Comparison of ENCODE assay signal across 1 cellular context in the genomic region with DNA sequence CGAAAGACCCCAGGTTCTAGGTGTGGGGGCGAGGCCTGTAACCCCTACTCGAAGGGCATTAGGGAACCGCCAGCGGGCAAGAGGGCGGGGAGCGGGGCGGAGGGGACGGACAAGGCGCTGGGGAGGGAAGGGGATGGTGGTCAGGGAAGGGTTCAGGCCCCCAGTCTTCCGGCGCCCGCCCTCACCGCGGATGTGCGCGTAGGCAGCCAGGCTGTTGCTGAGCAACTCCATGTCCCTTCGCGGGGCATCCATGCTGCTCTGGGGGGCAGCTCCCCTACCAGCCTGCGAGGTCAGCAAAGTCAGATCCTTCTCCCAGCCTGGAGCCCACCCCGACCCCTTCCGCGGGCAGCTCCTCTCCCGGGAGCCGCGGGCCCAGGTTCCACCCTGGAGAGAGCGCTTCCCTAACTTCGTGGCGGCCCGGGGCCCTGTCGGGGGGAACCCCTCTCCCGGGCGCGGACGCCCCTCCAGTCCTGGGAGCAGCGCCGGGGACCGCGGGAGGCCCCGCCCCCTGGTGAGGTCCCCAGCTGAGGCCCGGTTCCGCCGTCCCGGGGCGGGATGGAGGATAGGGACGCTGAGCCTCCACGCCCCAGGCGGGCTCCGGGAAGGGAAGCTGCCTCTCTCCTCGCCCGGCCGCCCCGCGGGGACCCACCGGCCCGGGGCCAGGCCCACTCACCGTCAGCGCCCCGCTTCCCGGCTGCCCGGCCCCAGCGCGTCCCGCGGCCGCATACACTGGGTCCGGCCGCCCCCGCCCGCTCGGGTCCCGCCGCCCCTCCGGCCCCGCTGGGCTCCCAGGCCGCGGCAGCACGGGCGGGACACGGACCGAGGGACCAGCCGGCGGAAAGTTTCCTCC.
TF ChIP-seq lines count a peak whose summit lies in the region.

No MANE protein-coding gene starts in this region.

TF ChIP-seq in K562, 482 proteins besides CTCF, POLR2A, EP300 and RAD21 (continued from another document):
- TF ChIP-seq, protein P1, sequence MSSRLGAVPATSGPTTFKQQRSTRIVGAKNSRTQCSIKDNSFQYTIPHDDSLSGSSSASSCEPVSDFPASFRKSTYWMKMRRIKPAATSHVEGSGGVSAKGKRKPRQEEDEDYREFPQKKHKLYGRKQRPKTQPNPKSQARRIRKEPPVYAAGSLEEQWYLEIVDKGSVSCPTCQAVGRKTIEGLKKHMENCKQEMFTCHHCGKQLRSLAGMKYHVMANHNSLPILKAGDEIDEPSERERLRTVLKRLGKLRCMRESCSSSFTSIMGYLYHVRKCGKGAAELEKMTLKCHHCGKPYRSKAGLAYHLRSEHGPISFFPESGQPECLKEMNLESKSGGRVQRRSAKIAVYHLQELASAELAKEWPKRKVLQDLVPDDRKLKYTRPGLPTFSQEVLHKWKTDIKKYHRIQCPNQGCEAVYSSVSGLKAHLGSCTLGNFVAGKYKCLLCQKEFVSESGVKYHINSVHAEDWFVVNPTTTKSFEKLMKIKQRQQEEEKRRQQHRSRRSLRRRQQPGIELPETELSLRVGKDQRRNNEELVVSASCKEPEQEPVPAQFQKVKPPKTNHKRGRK (tag; IDR thresholded peaks at IDR 0.05), result no peak
- no peak for TF ChIP-seq NR2C1 (IDR thresholded peaks at IDR 0.05)
- TF ChIP-seq NR2C1 (tag; IDR thresholded peaks at IDR 0.05), result no peak
- TF ChIP-seq, protein P2, sequence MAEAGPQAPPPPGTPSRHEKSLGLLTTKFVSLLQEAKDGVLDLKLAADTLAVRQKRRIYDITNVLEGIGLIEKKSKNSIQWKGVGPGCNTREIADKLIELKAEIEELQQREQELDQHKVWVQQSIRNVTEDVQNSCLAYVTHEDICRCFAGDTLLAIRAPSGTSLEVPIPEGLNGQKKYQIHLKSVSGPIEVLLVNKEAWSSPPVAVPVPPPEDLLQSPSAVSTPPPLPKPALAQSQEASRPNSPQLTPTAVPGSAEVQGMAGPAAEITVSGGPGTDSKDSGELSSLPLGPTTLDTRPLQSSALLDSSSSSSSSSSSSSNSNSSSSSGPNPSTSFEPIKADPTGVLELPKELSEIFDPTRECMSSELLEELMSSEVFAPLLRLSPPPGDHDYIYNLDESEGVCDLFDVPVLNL (CRISPR knock-in tag; IDR thresholded peaks at IDR 0.05; ENCODE audit: low read depth), result no peak
- TF ChIP-seq CBFB (CRISPR knock-in tag; IDR thresholded peaks at IDR 0.05), result no peak
- TF ChIP-seq, protein P3, sequence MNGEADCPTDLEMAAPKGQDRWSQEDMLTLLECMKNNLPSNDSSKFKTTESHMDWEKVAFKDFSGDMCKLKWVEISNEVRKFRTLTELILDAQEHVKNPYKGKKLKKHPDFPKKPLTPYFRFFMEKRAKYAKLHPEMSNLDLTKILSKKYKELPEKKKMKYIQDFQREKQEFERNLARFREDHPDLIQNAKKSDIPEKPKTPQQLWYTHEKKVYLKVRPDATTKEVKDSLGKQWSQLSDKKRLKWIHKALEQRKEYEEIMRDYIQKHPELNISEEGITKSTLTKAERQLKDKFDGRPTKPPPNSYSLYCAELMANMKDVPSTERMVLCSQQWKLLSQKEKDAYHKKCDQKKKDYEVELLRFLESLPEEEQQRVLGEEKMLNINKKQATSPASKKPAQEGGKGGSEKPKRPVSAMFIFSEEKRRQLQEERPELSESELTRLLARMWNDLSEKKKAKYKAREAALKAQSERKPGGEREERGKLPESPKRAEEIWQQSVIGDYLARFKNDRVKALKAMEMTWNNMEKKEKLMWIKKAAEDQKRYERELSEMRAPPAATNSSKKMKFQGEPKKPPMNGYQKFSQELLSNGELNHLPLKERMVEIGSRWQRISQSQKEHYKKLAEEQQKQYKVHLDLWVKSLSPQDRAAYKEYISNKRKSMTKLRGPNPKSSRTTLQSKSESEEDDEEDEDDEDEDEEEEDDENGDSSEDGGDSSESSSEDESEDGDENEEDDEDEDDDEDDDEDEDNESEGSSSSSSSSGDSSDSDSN (IDR thresholded peaks at IDR 0.05; ENCODE audit: borderline replicate concordance in 1 of 2, low read depth in 2 of 2, low read length in 2 of 2), result 0 out of 4 replicates have a peak, but pooled peaks have one; percentile 12 to 65
- TF ChIP-seq MBD2 (IDR thresholded peaks at IDR 0.05; ENCODE audit: borderline replicate concordance, low read depth), result no peak
- peak; percentile 75 for TF ChIP-seq CCNT2 (IDR thresholded peaks at IDR 0.05; ENCODE audit: borderline replicate concordance, extremely low read depth, insufficient read length, low read depth, low read length)
- 0 out of 2 replicates have a peak, but pooled peaks have one; percentile 59 for TF ChIP-seq LARP7 (IDR thresholded peaks at IDR 0.05)
- TF ChIP-seq, protein P4, sequence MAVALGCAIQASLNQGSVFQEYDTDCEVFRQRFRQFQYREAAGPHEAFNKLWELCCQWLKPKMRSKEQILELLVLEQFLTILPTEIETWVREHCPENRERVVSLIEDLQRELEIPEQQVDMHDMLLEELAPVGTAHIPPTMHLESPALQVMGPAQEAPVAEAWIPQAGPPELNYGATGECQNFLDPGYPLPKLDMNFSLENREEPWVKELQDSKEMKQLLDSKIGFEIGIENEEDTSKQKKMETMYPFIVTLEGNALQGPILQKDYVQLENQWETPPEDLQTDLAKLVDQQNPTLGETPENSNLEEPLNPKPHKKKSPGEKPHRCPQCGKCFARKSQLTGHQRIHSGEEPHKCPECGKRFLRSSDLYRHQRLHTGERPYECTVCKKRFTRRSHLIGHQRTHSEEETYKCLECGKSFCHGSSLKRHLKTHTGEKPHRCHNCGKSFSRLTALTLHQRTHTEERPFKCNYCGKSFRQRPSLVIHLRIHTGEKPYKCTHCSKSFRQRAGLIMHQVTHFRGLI (CRISPR knock-in tag; IDR thresholded peaks at IDR 0.05), result no peak
- no peak for TF ChIP-seq ZNF717 (CRISPR knock-in tag; IDR thresholded peaks at IDR 0.05)
- no peak for TF ChIP-seq RHOXF2B (CRISPR knock-in tag; conservative IDR thresholded peaks at IDR 0.05)
- TF ChIP-seq DPF2 (IDR thresholded peaks at IDR 0.05), result no peak
- TF ChIP-seq, protein P5, sequence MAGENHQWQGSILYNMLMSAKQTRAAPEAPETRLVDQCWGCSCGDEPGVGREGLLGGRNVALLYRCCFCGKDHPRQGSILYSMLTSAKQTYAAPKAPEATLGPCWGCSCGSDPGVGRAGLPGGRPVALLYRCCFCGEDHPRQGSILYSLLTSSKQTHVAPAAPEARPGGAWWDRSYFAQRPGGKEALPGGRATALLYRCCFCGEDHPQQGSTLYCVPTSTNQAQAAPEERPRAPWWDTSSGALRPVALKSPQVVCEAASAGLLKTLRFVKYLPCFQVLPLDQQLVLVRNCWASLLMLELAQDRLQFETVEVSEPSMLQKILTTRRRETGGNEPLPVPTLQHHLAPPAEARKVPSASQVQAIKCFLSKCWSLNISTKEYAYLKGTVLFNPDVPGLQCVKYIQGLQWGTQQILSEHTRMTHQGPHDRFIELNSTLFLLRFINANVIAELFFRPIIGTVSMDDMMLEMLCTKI (IDR thresholded peaks at IDR 0.05; ENCODE audit: partially characterized antibody), result no peak
- TF ChIP-seq PHB (CRISPR knock-in tag; IDR thresholded peaks at IDR 0.05), result peak; percentile 87; the same call in 1 of the 2 replicates
- TF ChIP-seq PTTG1 (tag; IDR thresholded peaks at IDR 0.05; ENCODE audit: low read depth), result no peak
- TF ChIP-seq DNMT1 (IDR thresholded peaks at IDR 0.05), result no peak
- TF ChIP-seq TGIF2 (CRISPR knock-in tag; IDR thresholded peaks at IDR 0.05), result no peak
- TF ChIP-seq, protein P6, sequence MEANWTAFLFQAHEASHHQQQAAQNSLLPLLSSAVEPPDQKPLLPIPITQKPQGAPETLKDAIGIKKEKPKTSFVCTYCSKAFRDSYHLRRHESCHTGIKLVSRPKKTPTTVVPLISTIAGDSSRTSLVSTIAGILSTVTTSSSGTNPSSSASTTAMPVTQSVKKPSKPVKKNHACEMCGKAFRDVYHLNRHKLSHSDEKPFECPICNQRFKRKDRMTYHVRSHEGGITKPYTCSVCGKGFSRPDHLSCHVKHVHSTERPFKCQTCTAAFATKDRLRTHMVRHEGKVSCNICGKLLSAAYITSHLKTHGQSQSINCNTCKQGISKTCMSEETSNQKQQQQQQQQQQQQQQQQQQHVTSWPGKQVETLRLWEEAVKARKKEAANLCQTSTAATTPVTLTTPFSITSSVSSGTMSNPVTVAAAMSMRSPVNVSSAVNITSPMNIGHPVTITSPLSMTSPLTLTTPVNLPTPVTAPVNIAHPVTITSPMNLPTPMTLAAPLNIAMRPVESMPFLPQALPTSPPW (CRISPR knock-in tag; IDR thresholded peaks at IDR 0.05), result no peak
- no peak for TF ChIP-seq HDAC2 (IDR thresholded peaks at IDR 0.05)
- TF ChIP-seq, protein P7, sequence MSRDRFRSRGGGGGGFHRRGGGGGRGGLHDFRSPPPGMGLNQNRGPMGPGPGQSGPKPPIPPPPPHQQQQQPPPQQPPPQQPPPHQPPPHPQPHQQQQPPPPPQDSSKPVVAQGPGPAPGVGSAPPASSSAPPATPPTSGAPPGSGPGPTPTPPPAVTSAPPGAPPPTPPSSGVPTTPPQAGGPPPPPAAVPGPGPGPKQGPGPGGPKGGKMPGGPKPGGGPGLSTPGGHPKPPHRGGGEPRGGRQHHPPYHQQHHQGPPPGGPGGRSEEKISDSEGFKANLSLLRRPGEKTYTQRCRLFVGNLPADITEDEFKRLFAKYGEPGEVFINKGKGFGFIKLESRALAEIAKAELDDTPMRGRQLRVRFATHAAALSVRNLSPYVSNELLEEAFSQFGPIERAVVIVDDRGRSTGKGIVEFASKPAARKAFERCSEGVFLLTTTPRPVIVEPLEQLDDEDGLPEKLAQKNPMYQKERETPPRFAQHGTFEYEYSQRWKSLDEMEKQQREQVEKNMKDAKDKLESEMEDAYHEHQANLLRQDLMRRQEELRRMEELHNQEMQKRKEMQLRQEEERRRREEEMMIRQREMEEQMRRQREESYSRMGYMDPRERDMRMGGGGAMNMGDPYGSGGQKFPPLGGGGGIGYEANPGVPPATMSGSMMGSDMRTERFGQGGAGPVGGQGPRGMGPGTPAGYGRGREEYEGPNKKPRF (IDR thresholded peaks at IDR 0.05; ENCODE audit: low read depth, low read length), result no peak
- TF ChIP-seq HSF4 (CRISPR knock-in tag; IDR thresholded peaks at IDR 0.05; ENCODE audit: borderline replicate concordance), result no peak
- TF ChIP-seq FOSL1 (tag; conservative IDR thresholded peaks at IDR 0.05), result no peak
- no peak for TF ChIP-seq CC2D1A (IDR thresholded peaks at IDR 0.05)
- no peak for TF ChIP-seq KAT8 (IDR thresholded peaks at IDR 0.05; ENCODE audit: low read depth)
- no peak for TF ChIP-seq BHLHE40 (IDR thresholded peaks at IDR 0.05; ENCODE audit: low read length)
- TF ChIP-seq NFYB (IDR thresholded peaks at IDR 0.05; ENCODE audit: extremely low read depth, insufficient read length), result no peak
- no peak for TF ChIP-seq ZNF41 (CRISPR knock-in tag; conservative IDR thresholded peaks at IDR 0.05)
- TF ChIP-seq TRIM28 (IDR thresholded peaks at IDR 0.05), result no peak
- no peak for TF ChIP-seq ATF7 (IDR thresholded peaks at IDR 0.05)
- TF ChIP-seq ZNF75A (CRISPR knock-in tag; IDR thresholded peaks at IDR 0.05), result no peak
- peak; percentile 71 for TF ChIP-seq POLR2G (IDR thresholded peaks at IDR 0.05; ENCODE audit: low read depth, low read length)
- 0 out of 2 replicates have a peak, but pooled peaks have one; percentile 32 for TF ChIP-seq ZNF583 (CRISPR knock-in tag; IDR thresholded peaks at IDR 0.05)
- TF ChIP-seq, protein P8, sequence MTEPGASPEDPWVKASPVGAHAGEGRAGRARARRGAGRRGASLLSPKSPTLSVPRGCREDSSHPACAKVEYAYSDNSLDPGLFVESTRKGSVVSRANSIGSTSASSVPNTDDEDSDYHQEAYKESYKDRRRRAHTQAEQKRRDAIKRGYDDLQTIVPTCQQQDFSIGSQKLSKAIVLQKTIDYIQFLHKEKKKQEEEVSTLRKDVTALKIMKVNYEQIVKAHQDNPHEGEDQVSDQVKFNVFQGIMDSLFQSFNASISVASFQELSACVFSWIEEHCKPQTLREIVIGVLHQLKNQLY (CRISPR knock-in tag; conservative IDR thresholded peaks at IDR 0.05), result no peak
- TF ChIP-seq RUNX1 (IDR thresholded peaks at IDR 0.05; ENCODE audit: low read depth), result no peak
- TF ChIP-seq, protein P9, sequence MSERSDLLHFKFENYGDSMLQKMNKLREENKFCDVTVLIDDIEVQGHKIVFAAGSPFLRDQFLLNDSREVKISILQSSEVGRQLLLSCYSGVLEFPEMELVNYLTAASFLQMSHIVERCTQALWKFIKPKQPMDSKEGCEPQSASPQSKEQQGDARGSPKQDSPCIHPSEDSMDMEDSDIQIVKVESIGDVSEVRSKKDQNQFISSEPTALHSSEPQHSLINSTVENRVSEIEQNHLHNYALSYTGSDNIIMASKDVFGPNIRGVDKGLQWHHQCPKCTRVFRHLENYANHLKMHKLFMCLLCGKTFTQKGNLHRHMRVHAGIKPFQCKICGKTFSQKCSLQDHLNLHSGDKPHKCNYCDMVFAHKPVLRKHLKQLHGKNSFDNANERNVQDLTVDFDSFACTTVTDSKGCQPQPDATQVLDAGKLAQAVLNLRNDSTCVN (CRISPR knock-in tag; IDR thresholded peaks at IDR 0.05), result no peak
- TF ChIP-seq ZNF551 (CRISPR knock-in tag; IDR thresholded peaks at IDR 0.05), result no peak
- no peak for TF ChIP-seq MYNN (IDR thresholded peaks at IDR 0.05)
- no peak for TF ChIP-seq MYNN (CRISPR knock-in tag; IDR thresholded peaks at IDR 0.05)
- no peak for TF ChIP-seq ARNT (IDR thresholded peaks at IDR 0.05)
- TF ChIP-seq, protein P10, sequence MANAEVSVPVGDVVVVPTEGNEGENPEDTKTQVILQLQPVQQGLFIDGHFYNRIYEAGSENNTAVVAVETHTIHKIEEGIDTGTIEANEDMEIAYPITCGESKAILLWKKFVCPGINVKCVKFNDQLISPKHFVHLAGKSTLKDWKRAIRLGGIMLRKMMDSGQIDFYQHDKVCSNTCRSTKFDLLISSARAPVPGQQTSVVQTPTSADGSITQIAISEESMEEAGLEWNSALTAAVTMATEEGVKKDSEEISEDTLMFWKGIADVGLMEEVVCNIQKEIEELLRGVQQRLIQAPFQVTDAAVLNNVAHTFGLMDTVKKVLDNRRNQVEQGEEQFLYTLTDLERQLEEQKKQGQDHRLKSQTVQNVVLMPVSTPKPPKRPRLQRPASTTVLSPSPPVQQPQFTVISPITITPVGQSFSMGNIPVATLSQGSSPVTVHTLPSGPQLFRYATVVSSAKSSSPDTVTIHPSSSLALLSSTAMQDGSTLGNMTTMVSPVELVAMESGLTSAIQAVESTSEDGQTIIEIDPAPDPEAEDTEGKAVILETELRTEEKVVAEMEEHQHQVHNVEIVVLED (CRISPR knock-in tag; IDR thresholded peaks at IDR 0.05), result no peak
- TF ChIP-seq ZSCAN29 (IDR thresholded peaks at IDR 0.05), result no peak
